ENCODE assay signal across 1 cellular context in genomic region chr7:101108961-101109360, GRCh38.
TF ChIP-seq lines count a peak whose summit lies in the region.

No MANE protein-coding gene starts in this region.

TF ChIP-seq in HepG2, 621 proteins besides CTCF, POLR2A, EP300 and RAD21 (continued from another document):
- TF ChIP-seq ZNF557 (CRISPR knock-in tag; IDR thresholded peaks at IDR 0.05) = no peak
- TF ChIP-seq E2F1 (CRISPR knock-in tag; IDR thresholded peaks at IDR 0.05) = no peak
- TF ChIP-seq JUND (CRISPR knock-in tag; IDR thresholded peaks at IDR 0.05) = no peak
- no peak for TF ChIP-seq CCAR2 (optimal IDR thresholded peaks at IDR 0.05; ENCODE audit: low read depth, low read length)
- TF ChIP-seq ZNF121 (CRISPR knock-in tag; IDR thresholded peaks at IDR 0.05) = peak; percentile 74
- no peak for TF ChIP-seq SP1 (IDR thresholded peaks at IDR 0.05)
- TF ChIP-seq SP1 (CRISPR knock-in tag; IDR thresholded peaks at IDR 0.05) = no peak
- TF ChIP-seq HIC2 (CRISPR knock-in tag; IDR thresholded peaks at IDR 0.05; ENCODE audit: low read depth) = peak; percentile 60; the same call in 1 of the 2 replicates
- TF ChIP-seq LBX2 (CRISPR knock-in tag; IDR thresholded peaks at IDR 0.05; ENCODE audit: borderline replicate concordance) = no peak
- peak; percentile 87 for TF ChIP-seq ZNF263 (CRISPR knock-in tag; IDR thresholded peaks at IDR 0.05)
